15 cellular contexts compared by ENCODE assay signal in the genomic region with DNA sequence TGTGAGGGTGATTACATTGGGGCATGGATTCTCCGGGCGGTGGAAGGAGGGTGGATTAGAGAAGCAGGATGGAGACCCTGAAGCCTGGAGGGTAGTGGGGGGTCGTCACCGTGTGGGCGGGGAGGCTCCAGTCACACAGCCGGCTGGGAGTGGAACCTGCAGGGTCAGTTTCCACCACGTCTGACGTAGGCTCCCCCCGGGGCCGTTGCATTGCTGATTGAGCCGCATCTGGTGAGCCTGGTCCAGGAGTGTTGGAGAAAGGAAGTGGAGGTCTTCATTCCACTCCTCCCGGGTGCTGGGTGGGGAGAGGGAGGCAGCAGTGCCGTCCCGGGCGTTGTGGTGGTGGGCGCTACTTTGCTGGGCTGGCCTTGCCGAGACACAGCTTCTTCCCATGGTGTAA. TPM values are rescaled to one million over a fixed set of nuclear protein-coding genes. Genes with fewer than 3 reads are reported as not detected.
DNase-seq lines count a peak whose midpoint lies in the region; ATAC-seq and TF ChIP-seq lines count a peak whose summit lies in the region.
"Had no signal": no experiment of that assay in that cellular context is flagged by ENCODE, and none has a peak within 500 bp of the region (broad histone marks: within the 10 kb centered on the region; RNA-seq: fewer than 3 reads in every experiment).

No MANE protein-coding gene starts in this region.

- peak overlapping the region in 1 of 3 donors; percentile 25 for H3K9ac ChIP-seq in skeletal muscle tissue (ENCODE audit: low read depth in 1 of 3, low read length in 3 of 3)

- no peak overlapping the region for H3K4me3 ChIP-seq in skeletal muscle tissue (ENCODE audit: low read length in 3 of 3)
- H3K4me3 ChIP-seq: K562, pancreas, upper lobe of right lung had no signal

- no peaks in the 10 kb centered on the region for H3K9me3 ChIP-seq in skeletal muscle tissue (ENCODE audit: control insufficient read depth in 3 of 3, low read length in 3 of 3)
- H3K9me3 ChIP-seq: BE2C, pancreas, upper lobe of right lung had no signal

- H3K27ac Mint-ChIP-seq in CD14-positive monocyte (peak overlapping the region; percentile 83 to 96 (median 89)), glutamatergic neuron (ENCODE audit: unreplicated experiment) (peak overlapping the region; percentile 24)

- intact Hi-C loops in CD14-positive monocyte (cut with micrococcal nuclease): no loop called here

- H3K9me3 Mint-ChIP-seq in CD14-positive monocyte (peaks cover 0 to 9% (median 3%) of the 10 kb centered on the region in 7 donors), glutamatergic neuron (ENCODE audit: unreplicated experiment) (peaks cover 7% of the 10 kb centered on the region)

- ATAC-seq in GM19397 (IDR thresholded peaks at IDR 0.05; ENCODE audit: unreplicated experiment) (no peak), GM18517 (IDR thresholded peaks at IDR 0.05; ENCODE audit: unreplicated experiment) (no peak)
- ATAC-seq: foreskin keratinocyte, K562 had no signal

- H3K27me3 Mint-ChIP-seq in CD14-positive monocyte (ENCODE audit: low read depth in 3 of 3) (peaks cover 0 to 4% (median 0%) of the 10 kb centered on the region in 3 donors), glutamatergic neuron (ENCODE audit: unreplicated experiment) (peaks cover 13% of the 10 kb centered on the region)
- H3K27me3 Mint-ChIP-seq: activated B cell treated with CpG ODN at 0.5 μM for 24 hours had no signal

- H3K27ac ChIP-seq in skeletal muscle tissue (ENCODE audit: low read depth, low read length): peak overlapping the region; percentile 58
- H3K27ac ChIP-seq: foreskin keratinocyte, pancreas, upper lobe of right lung had no signal

- DNase-seq in CD14-positive monocyte (ENCODE audit: low spot score): no peak
- DNase-seq in ELF-1 (ENCODE audit: low read depth, low spot score): peak; percentile 76
- DNase-seq in glutamatergic neuron: no peak
- DNase-seq in NCI-H446 (lab: John Stamatoyannopoulos, UW): no peak
- DNase-seq: activated B cell treated with CpG ODN at 0.5 μM for 24 hours, BE2C, foreskin keratinocyte, mesendoderm, NCI-H774 had no signal

- peaks cover 11 to 42% (median 16%) of the 10 kb centered on the region in 3 donors for H3K4me1 ChIP-seq in skeletal muscle tissue (ENCODE audit: control insufficient read depth in 3 of 3, insufficient read depth in 3 of 3, low read length in 3 of 3)
- H3K4me1 ChIP-seq: pancreas had no signal

- TF ChIP-seq CTCF in CD14-positive monocyte (IDR thresholded peaks at IDR 0.05): no peak
- TF ChIP-seq CTCF in glutamatergic neuron (IDR thresholded peaks at IDR 0.05; ENCODE audit: partially characterized antibody, unreplicated experiment): no peak

- H3K36me3 ChIP-seq in skeletal muscle tissue (ENCODE audit: control insufficient read depth in 3 of 3, insufficient read depth in 3 of 3, low read length in 3 of 3): no peaks in the 10 kb centered on the region
- H3K36me3 ChIP-seq: BE2C, pancreas, upper lobe of right lung had no signal

- peaks cover 88% of the 10 kb centered on the region for H3K4me1 Mint-ChIP-seq in CD14-positive monocyte
- peaks cover 45% of the 10 kb centered on the region for H3K4me1 Mint-ChIP-seq in glutamatergic neuron (ENCODE audit: low read depth, unreplicated experiment)

- H3K4me3 Mint-ChIP-seq in CD14-positive monocyte: peak overlapping the region; percentile 72 to 79
- peak overlapping the region; percentile 50 for H3K4me3 Mint-ChIP-seq in glutamatergic neuron (ENCODE audit: unreplicated experiment)
- H3K4me3 Mint-ChIP-seq: activated B cell treated with CpG ODN at 0.5 μM for 24 hours had no signal

- H3K36me3 Mint-ChIP-seq in CD14-positive monocyte: peaks cover 24 to 56% of the 10 kb centered on the region in 2 donors
- H3K36me3 Mint-ChIP-seq in glutamatergic neuron (ENCODE audit: unreplicated experiment): peaks cover 9% of the 10 kb centered on the region

- no peaks in the 10 kb centered on the region for H3K27me3 ChIP-seq in skeletal muscle tissue (ENCODE audit: control insufficient read depth in 3 of 3, insufficient read depth in 3 of 3, low read length in 3 of 3)
- H3K27me3 ChIP-seq: BE2C, foreskin keratinocyte, pancreas, upper lobe of right lung had no signal

RNA-seq across cellular contexts. Expression of a gene that starts 28.1 kb away (rescaled TPM):
- polyA plus RNA-seq in CD14-positive monocyte: 10 to 100 TPM; 36.3 to 44.7 TPM
- total RNA-seq in glutamatergic neuron (ENCODE audit: unreplicated experiment) (82.2 TPM), skeletal muscle tissue (40.2 TPM)
